ENCODE assay signal across 8 cellular contexts in genomic region chr3:106566277-106566676, GRCh38.
DNase-seq lines count a peak whose midpoint lies in the region; ATAC-seq and TF ChIP-seq lines count a peak whose summit lies in the region.

No MANE protein-coding gene starts in this region.

- H3K36me3 ChIP-seq in BE2C = no peaks in the 10 kb centered on the region

- intact Hi-C loops in left cardiac atrium (cut with DNase I) = no loop called here

- H3K9me3 Mint-ChIP-seq in WTC11 = 0 out of 2 replicates have a peak, but pooled peaks cover 4% of the 10 kb centered on the region

- no peak overlapping the region for H3K4me3 ChIP-seq in BE2C (ENCODE audit: low read depth, low read length)

- H3K27ac Mint-ChIP-seq in WTC11 = no peak overlapping the region

- no peaks in the 10 kb centered on the region for H3K36me3 Mint-ChIP-seq in WTC11

- ATAC-seq in GM18909 (IDR thresholded peaks at IDR 0.05; ENCODE audit: poor library complexity, unreplicated experiment) = peak; percentile 97
- ATAC-seq in HG02981 (IDR thresholded peaks at IDR 0.05; ENCODE audit: unreplicated experiment) = peak; percentile 84
- peak; percentile 86 for ATAC-seq in WTC11
- no peak for ATAC-seq in left cardiac atrium

- CTCF ChIA-PET in WTC11 (lab: Charles Lee) = interaction anchor here (0.9 kb wide), 1 partner anchor 44 kb away, joined by 3 read pairs; no protein-coding TSS in a partner anchor

- POLR2A ChIA-PET in WTC11 (lab: Charles Lee) = no interaction called here

- H3K27me3 ChIP-seq in BE2C = no peaks in the 10 kb centered on the region

- no peak overlapping the region for H3K4me3 Mint-ChIP-seq in WTC11

- no peaks in the 10 kb centered on the region for H3K27me3 Mint-ChIP-seq in WTC11 (ENCODE audit: low read depth)

- H3K4me1 ChIP-seq in BE2C = no peaks in the 10 kb centered on the region

- no peaks in the 10 kb centered on the region for H3K9me3 ChIP-seq in BE2C

- H3K4me1 Mint-ChIP-seq in WTC11 = peaks cover 5% of the 10 kb centered on the region; the same call in 1 of the 2 replicates

- no peak for DNase-seq in BE2C
- peak; percentile 12 for DNase-seq in WTC11 (ENCODE audit: low spot score)
- no peak for DNase-seq in COLO668 (lab: John Stamatoyannopoulos, UW; ENCODE audit: unreplicated experiment)
- DNase-seq in cerebellar nuclear complex (lab: John Stamatoyannopoulos, UW) = no peak
- no peak for DNase-seq in left cardiac atrium
- no peak for DNase-seq in pons (ENCODE audit: low spot score)

- TF ChIP-seq CTCF in BE2C (IDR thresholded peaks at IDR 0.05; ENCODE audit: low read depth, low read length) = peak; percentile 24; the same call in 1 of the 2 replicates
- no peak for TF ChIP-seq CTCF in WTC11 (IDR thresholded peaks at IDR 0.05)

TF ChIP-seq in WTC11, 78 proteins besides CTCF, POLR2A, EP300 and RAD21:
- no peak for TF ChIP-seq ERG (CRISPR knock-in tag; IDR thresholded peaks at IDR 0.05)
- TF ChIP-seq, protein P1, sequence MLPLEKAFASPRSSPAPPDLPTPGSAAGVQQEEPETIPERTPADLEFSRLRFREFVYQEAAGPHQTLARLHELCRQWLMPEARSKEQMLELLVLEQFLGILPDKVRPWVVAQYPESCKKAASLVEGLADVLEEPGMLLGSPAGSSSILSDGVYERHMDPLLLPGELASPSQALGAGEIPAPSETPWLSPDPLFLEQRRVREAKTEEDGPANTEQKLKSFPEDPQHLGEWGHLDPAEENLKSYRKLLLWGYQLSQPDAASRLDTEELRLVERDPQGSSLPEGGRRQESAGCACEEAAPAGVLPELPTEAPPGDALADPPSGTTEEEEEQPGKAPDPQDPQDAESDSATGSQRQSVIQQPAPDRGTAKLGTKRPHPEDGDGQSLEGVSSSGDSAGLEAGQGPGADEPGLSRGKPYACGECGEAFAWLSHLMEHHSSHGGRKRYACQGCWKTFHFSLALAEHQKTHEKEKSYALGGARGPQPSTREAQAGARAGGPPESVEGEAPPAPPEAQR (CRISPR knock-in tag; IDR thresholded peaks at IDR 0.05) = 0 out of 2 replicates have a peak, but pooled peaks have one; percentile 38
- TF ChIP-seq ZNF263 (CRISPR knock-in tag; IDR thresholded peaks at IDR 0.05; ENCODE audit: low read depth) = no peak

Comparison
In these comparisons a context has a peak if more than half of its experiments do, and no peak if none do; other contexts are left out.
1. ATAC-seq: peak in GM18909 (single experiment), HG02981 (single experiment) and WTC11 (single experiment); none in left cardiac atrium (0 of 2).